ENCODE assay signal across 31 cellular contexts in the genomic region with DNA sequence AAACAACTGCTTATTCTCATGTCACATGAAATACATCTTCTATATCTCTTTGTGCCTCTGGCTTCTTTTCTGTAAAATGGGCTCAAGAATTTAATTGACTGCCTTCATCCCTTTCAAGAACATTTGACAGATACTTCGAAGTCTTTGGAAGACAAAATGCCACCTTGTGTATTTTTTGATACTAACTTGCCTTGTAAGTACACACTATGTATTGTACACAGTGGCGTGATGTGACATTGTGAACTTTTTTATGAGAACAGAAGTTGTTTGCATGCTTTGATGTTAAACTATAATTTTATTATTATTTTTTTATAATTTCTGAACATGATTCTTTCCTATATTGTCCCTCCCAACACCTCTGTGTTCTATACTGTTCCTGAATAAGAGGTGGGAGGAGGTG.
"Had no signal": no experiment of that assay in that cellular context is flagged by ENCODE, and none has a peak within 500 bp of the region (broad histone marks: within the 10 kb centered on the region; RNA-seq: fewer than 3 reads in every experiment).

No MANE protein-coding gene starts in this region.

- ATAC-seq: natural killer cell; psoas muscle; right cardiac atrium; sciatic nerve; stimulated activated memory B cell treated with anti-CD40 and anti-IgM and Interleukin-4, amounts not matched to agents 10 μg/mL and 1 μg/mL and 100 μg/mL, for 72 hours; stimulated activated naive CD8-positive, alpha-beta T cell treated with anti-CD3 and anti-CD28 coated beads, Interleukin-15, amount 100 ng/mL, for 72 hours; stimulated activated naive CD8-positive, alpha-beta T cell treated with anti-CD3 and anti-CD28 coated beads, Interleukin-15, Interleukin-2, amounts not matched to agents 100 U/mL and 50 U/mL, for 24 hours; upper lobe of right lung had no signal

- H3K4me1 ChIP-seq: parathyroid adenoma, suprapubic skin, testis, transverse colon, upper lobe of right lung, uterus had no signal

- H3K27me3 ChIP-seq: neural progenitor cell, ovary, spleen, suprapubic skin, testis, tibial artery, transverse colon, upper lobe of right lung, uterus had no signal

- H3K4me1 Mint-ChIP-seq: nephron, neural progenitor cell had no signal

- H3K9me3 Mint-ChIP-seq: natural killer cell; nephron; neural progenitor cell; stimulated activated memory B cell treated with anti-CD40 and anti-IgM and Interleukin-4, amounts not matched to agents 10 μg/mL and 1 μg/mL and 100 μg/mL, for 72 hours; stimulated activated naive CD8-positive, alpha-beta T cell treated with anti-CD3 and anti-CD28 coated beads, Interleukin-15, amount 100 ng/mL, for 72 hours; type B pancreatic cell had no signal

- H3K4me2 ChIP-seq: neural progenitor cell, smooth muscle cell had no signal

- H3K4me3 Mint-ChIP-seq: natural killer cell; nephron; neural progenitor cell; stimulated activated memory B cell treated with anti-CD40 and anti-IgM and Interleukin-4, amounts not matched to agents 10 μg/mL and 1 μg/mL and 100 μg/mL, for 72 hours; stimulated activated naive CD8-positive, alpha-beta T cell treated with anti-CD3 and anti-CD28 coated beads, Interleukin-15, amount 100 ng/mL, for 72 hours; type B pancreatic cell had no signal

- H3K9ac ChIP-seq: neural progenitor cell, parathyroid adenoma had no signal

- H3K9me3 ChIP-seq: ovary, psoas muscle, spleen, suprapubic skin, testis, tibial artery, transverse colon, upper lobe of right lung, uterus had no signal

- H3K27me3 Mint-ChIP-seq: progenitor cell of endocrine pancreas; stimulated activated memory B cell treated with anti-CD40 and anti-IgM and Interleukin-4, amounts not matched to agents 10 μg/mL and 1 μg/mL and 100 μg/mL, for 72 hours; stimulated activated naive CD8-positive, alpha-beta T cell treated with anti-CD3 and anti-CD28 coated beads, Interleukin-15, amount 100 ng/mL, for 72 hours; type B pancreatic cell had no signal

- H3K27ac ChIP-seq: neural progenitor cell, ovary, parathyroid adenoma, psoas muscle, skin epidermis, spleen, suprapubic skin, testis, tibial artery, transverse colon, upper lobe of right lung, uterus had no signal

- DNase-seq: natural killer cell; occipital lobe; ovary; posterior cingulate gyrus; psoas muscle; right cardiac atrium; spleen; stimulated activated CD4-positive, alpha-beta T cell treated with anti-CD3 and anti-CD28 coated beads, Interleukin-12 subunit alpha, Interleukin-12 subunit beta, amount 100 ng/mL, for 4 hours; stimulated activated CD4-positive, alpha-beta T cell treated with anti-CD3 and anti-CD28 coated beads, Interleukin-1b, Interleukin-23, amount 100 ng/mL, for 48 hours; stimulated activated CD4-positive, alpha-beta T cell treated with anti-CD3 and anti-CD28 coated beads, Interleukin-4, amount 100 ng/mL, for 1 hour; stimulated activated CD4-positive, alpha-beta T cell treated with anti-CD3 and anti-CD28 coated beads, Interleukin-4, amount 100 ng/mL, for 4 hours; stimulated activated CD8-positive, alpha-beta memory T cell treated with anti-CD3 and anti-CD28 coated beads, Interleukin-4, amount 100 ng/mL, for 48 hours; stimulated activated naive CD4-positive, alpha-beta T cell; stimulated activated naive CD8-positive, alpha-beta T cell treated with anti-CD3 and anti-CD28 coated beads, Interleukin-15, amount 100 ng/mL, for 72 hours; stimulated activated naive CD8-positive, alpha-beta T cell treated with anti-CD3 and anti-CD28 coated beads, Interleukin-15, Interleukin-2, amounts not matched to agents 100 U/mL and 50 U/mL, for 24 hours; substantia nigra; testis; tibial artery; transverse colon; upper lobe of right lung; uterus had no signal

- H3K27ac Mint-ChIP-seq: natural killer cell; nephron; neural progenitor cell; progenitor cell of endocrine pancreas; stimulated activated memory B cell treated with anti-CD40 and anti-IgM and Interleukin-4, amounts not matched to agents 10 μg/mL and 1 μg/mL and 100 μg/mL, for 72 hours; stimulated activated naive CD8-positive, alpha-beta T cell treated with anti-CD3 and anti-CD28 coated beads, Interleukin-15, amount 100 ng/mL, for 72 hours; type B pancreatic cell had no signal

- H3K36me3 ChIP-seq: ovary, uterus had no signal

- H3K36me3 Mint-ChIP-seq: natural killer cell had no signal

- H3K4me3 ChIP-seq: neural progenitor cell, ovary, psoas muscle, skin epidermis, smooth muscle cell, spleen, suprapubic skin, testis, tibial artery, transverse colon, upper lobe of right lung, uterus had no signal

- H2AFZ ChIP-seq: neural progenitor cell, parathyroid adenoma had no signal
